Comparison of ENCODE assay signal across 27 cellular contexts in the genomic region with DNA sequence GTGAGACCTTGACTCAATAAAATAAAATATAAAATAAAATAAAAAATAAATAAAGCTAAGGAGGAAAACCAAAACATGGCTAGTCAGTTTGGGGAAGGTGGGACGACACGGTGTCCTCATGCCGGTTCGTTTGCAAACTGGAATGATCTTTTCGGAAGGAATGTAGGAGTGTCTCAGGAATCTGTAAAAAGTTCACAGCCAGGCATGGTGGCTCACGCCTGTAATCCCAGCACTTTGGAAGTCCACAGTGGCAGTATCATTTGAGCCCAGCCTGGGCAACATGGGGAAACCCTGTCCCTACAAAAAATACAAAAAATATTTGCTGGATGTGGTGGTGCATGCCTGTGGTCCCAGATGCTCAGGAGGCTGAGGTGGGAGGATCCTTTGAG. TPM values are rescaled to one million over a fixed set of nuclear protein-coding genes. Genes with fewer than 3 reads are reported as not detected.
"Had no signal": no experiment of that assay in that cellular context is flagged by ENCODE, and none has a peak within 500 bp of the region (broad histone marks: within the 10 kb centered on the region; RNA-seq: fewer than 3 reads in every experiment).

No MANE protein-coding gene starts in this region.

- H3K27ac ChIP-seq: lower lobe of right lung, ovary, right atrium auricular region, tibial nerve, uterus had no signal

- H3K27me3 Mint-ChIP-seq: activated naive CD8-positive, alpha-beta T cell had no signal

- H3K4me1 Mint-ChIP-seq: activated B cell treated with CpG ODN at 0.5 μM for 24 hours; activated CD4-positive, alpha-beta T cell treated with anti-CD3 and anti-CD28 coated beads for 36 hours; stimulated activated effector memory CD8-positive, alpha-beta T cell treated with anti-CD3 and anti-CD28 coated beads, Interleukin-12 subunit alpha, Interleukin-12 subunit beta, amount 100 ng/mL, for 72 hours; stimulated activated naive CD8-positive, alpha-beta T cell treated with anti-CD3 and anti-CD28 coated beads, Interleukin-15, amount 100 ng/mL, for 72 hours had no signal

- H3K27me3 ChIP-seq: adrenal gland, ovary, uterus had no signal

- H3K36me3 Mint-ChIP-seq: activated naive CD8-positive, alpha-beta T cell; naive thymus-derived CD8-positive, alpha-beta T cell; stimulated activated effector memory CD8-positive, alpha-beta T cell treated with anti-CD3 and anti-CD28 coated beads, Interleukin-12 subunit alpha, Interleukin-12 subunit beta, amount 100 ng/mL, for 72 hours had no signal

- H3K4me3 Mint-ChIP-seq: activated B cell treated with CpG ODN at 0.5 μM for 24 hours; activated CD4-positive, alpha-beta T cell treated with anti-CD3 and anti-CD28 coated beads for 36 hours; activated naive CD8-positive, alpha-beta T cell; activated T-cell treated with anti-CD3 and anti-CD28 coated beads, Interleukin-2, amount 50 U/mL, for 24 hours; naive thymus-derived CD8-positive, alpha-beta T cell; stimulated activated effector memory CD8-positive, alpha-beta T cell treated with anti-CD3 and anti-CD28 coated beads, Interleukin-12 subunit alpha, Interleukin-12 subunit beta, amount 100 ng/mL, for 72 hours; stimulated activated naive CD8-positive, alpha-beta T cell treated with anti-CD3 and anti-CD28 coated beads, Interleukin-15, amount 100 ng/mL, for 72 hours had no signal

- H3K27ac Mint-ChIP-seq: activated B cell treated with CpG ODN at 0.5 μM for 24 hours; activated CD4-positive, alpha-beta T cell treated with anti-CD3 and anti-CD28 coated beads for 36 hours; activated naive CD8-positive, alpha-beta T cell; activated T-cell treated with anti-CD3 and anti-CD28 coated beads, Interleukin-2, amount 50 U/mL, for 24 hours; activated T-helper 2 cell treated with anti-CD3 and anti-CD28 coated beads, Interferon-gamma antibody, Interleukin-2, Interleukin-4, amounts not matched to agents 10 μg/mL and 5 μg/mL and 100 μg/mL, durations not matched to agents 14 hours and 24 hours and 36 hours; stimulated activated effector memory CD8-positive, alpha-beta T cell treated with anti-CD3 and anti-CD28 coated beads, Interleukin-12 subunit alpha, Interleukin-12 subunit beta, amount 100 ng/mL, for 72 hours; stimulated activated naive CD8-positive, alpha-beta T cell treated with anti-CD3 and anti-CD28 coated beads, Interleukin-15, amount 100 ng/mL, for 72 hours had no signal

- H3K4me3 ChIP-seq: adrenal gland, lower lobe of right lung, ovary, prostate gland, right atrium auricular region, tibial nerve, uterus had no signal

- H3K4me1 ChIP-seq: adrenal gland, lower lobe of right lung, prostate gland, right atrium auricular region, uterus had no signal

- DNase-seq: activated B cell treated with CpG ODN at 0.5 μM for 24 hours; activated CD4-positive, alpha-beta T cell treated with anti-CD3 and anti-CD28 coated beads for 36 hours; activated CD4-positive, alpha-beta T cell treated with anti-CD3 and anti-CD28 coated beads, Interleukin-2, amount 50 U/mL, for 4 hours; activated CD8-positive, alpha-beta memory T cell treated with anti-CD3 and anti-CD28 coated beads for 24 hours; activated CD8-positive, alpha-beta memory T cell treated with anti-CD3 and anti-CD28 coated beads, Interleukin-2, amount 50 U/mL, for 4 hours; activated naive CD4-positive, alpha-beta T cell; activated T-cell treated with anti-CD3 and anti-CD28 coated beads, Interleukin-2, amount 50 U/mL, for 24 hours; adrenal gland; central memory CD4-positive, alpha-beta T cell; effector memory CD4-positive, alpha-beta T cell; foreskin melanocyte; hypothalamus; lower lobe of right lung; naive thymus-derived CD8-positive, alpha-beta T cell; ovary; stimulated activated CD4-positive, alpha-beta T cell treated with anti-CD3 and anti-CD28 coated beads, Interleukin-1b, Interleukin-23, amount 100 ng/mL, for 48 hours; stimulated activated naive CD8-positive, alpha-beta T cell treated with anti-CD3 and anti-CD28 coated beads, Interleukin-15, amount 100 ng/mL, for 72 hours; T-helper 1 cell; uterus had no signal

- ATAC-seq: activated CD4-positive, alpha-beta T cell treated with anti-CD3 and anti-CD28 coated beads for 36 hours; left lobe of liver; lower lobe of right lung; naive thymus-derived CD8-positive, alpha-beta T cell; stimulated activated effector memory CD8-positive, alpha-beta T cell treated with anti-CD3 and anti-CD28 coated beads, Interleukin-12 subunit alpha, Interleukin-12 subunit beta, amount 100 ng/mL, for 72 hours; stimulated activated naive CD8-positive, alpha-beta T cell treated with anti-CD3 and anti-CD28 coated beads, Interleukin-15, amount 100 ng/mL, for 72 hours had no signal

- H3K36me3 ChIP-seq: adrenal gland, lower lobe of right lung, ovary, prostate gland, right atrium auricular region, tibial nerve, uterus had no signal

- H3K9me3 ChIP-seq: adrenal gland, lower lobe of right lung, ovary, prostate gland, right atrium auricular region, tibial nerve, uterus had no signal

- H3K9me3 Mint-ChIP-seq: activated B cell treated with CpG ODN at 0.5 μM for 24 hours; activated T-cell treated with anti-CD3 and anti-CD28 coated beads, Interleukin-2, amount 50 U/mL, for 24 hours; activated T-helper 2 cell treated with anti-CD3 and anti-CD28 coated beads, Interferon-gamma antibody, Interleukin-2, Interleukin-4, amounts not matched to agents 10 μg/mL and 5 μg/mL and 100 μg/mL, durations not matched to agents 14 hours and 24 hours and 36 hours; naive thymus-derived CD8-positive, alpha-beta T cell; stimulated activated effector memory CD8-positive, alpha-beta T cell treated with anti-CD3 and anti-CD28 coated beads, Interleukin-12 subunit alpha, Interleukin-12 subunit beta, amount 100 ng/mL, for 72 hours; stimulated activated naive CD8-positive, alpha-beta T cell treated with anti-CD3 and anti-CD28 coated beads, Interleukin-15, amount 100 ng/mL, for 72 hours had no signal

RNA-seq across cellular contexts. Expression of gene NPTX1, which starts 53.5 kb away (rescaled TPM):
- total RNA-seq: mesenteric fat pad; naive thymus-derived CD8-positive, alpha-beta T cell; right atrium auricular region had no signal
- polyA plus RNA-seq: naive thymus-derived CD8-positive, alpha-beta T cell had no signal
